ENCODE assay signal across 8 cellular contexts in the genomic region with DNA sequence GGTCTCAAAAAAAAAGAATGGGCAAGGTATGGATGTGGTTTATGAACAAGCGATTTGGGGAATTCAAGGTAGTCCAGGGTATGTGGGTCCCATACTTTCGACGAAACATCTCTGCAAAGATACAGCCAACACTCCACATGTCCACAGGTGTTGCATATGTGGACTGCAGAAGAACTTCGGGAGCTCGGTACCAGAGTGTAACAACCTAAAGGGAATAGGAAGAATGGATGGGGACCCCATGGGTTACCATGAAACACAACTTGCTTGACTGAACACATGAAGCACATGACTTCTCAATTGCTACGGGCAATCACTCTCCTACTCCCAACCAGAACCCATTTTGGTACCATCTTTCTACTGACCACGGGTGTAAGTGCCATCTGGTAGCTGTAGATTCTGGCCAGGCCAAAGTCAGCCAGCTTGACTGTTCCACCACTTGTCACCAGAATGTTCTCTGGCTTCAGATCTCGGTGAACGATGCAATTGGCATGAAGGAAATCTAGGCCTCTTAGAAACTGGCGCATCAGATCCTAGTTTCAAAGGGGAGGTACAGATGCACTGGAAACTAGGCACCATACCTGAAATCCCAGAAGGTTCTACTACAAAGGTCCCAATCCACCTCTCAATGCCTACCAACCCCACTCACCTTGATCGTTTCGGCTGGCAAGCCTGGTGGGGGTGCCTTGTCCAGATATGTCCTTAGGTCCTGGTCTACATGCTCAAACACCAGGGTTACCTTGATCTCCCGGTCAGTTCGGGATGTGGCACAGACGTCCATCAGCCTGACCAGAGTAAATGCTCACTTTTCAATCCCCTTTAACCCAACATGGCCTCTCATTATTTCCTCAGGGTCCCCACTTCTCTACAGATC. TPM values are rescaled to one million over a fixed set of nuclear protein-coding genes. Genes with fewer than 3 reads are reported as not detected.
DNase-seq lines count a peak whose midpoint lies in the region; ATAC-seq lines count a peak whose summit lies in the region.

No MANE protein-coding gene starts in this region.

- peak overlapping the region; percentile 87 for H3K27ac ChIP-seq in substantia nigra (ENCODE audit: low read depth, low read length, poor library complexity, severe bottlenecking)

- peak overlapping the region; percentile 91 for H3K4me3 Mint-ChIP-seq in activated CD4-positive, alpha-beta T cell treated with anti-CD3 and anti-CD28 coated beads, Interleukin-2, amount 10 ng/mL, durations not matched to agents 7 days and 5 days
- peak overlapping the region; percentile 98 for H3K4me3 Mint-ChIP-seq in activated naive CD8-positive, alpha-beta T cell treated with anti-CD3 and anti-CD28 coated beads for 36 hours

- DNase-seq in activated CD4-positive, alpha-beta T cell treated with anti-CD3 and anti-CD28 coated beads, Interleukin-2, amount 10 ng/mL, durations not matched to agents 7 days and 5 days: no peak
- DNase-seq in activated CD4-positive, alpha-beta T cell treated with anti-CD3 and anti-CD28 coated beads, Interleukin-2, amount 50 U/mL, for 1 hour: no peak
- DNase-seq in activated naive CD8-positive, alpha-beta T cell treated with anti-CD3 and anti-CD28 coated beads for 36 hours: no peak
- DNase-seq in islet precursor cell: peak; percentile 43
- no peak for DNase-seq in substantia nigra (lab: John Stamatoyannopoulos, UW)
- no peak for DNase-seq in nucleus accumbens (lab: John Stamatoyannopoulos, UW)
- DNase-seq in kidney glomerular epithelial cell (lab: John Stamatoyannopoulos, UW): no peak

- CTCF ChIA-PET in activated CD4-positive, alpha-beta T cell treated with anti-CD3 and anti-CD28 coated beads, Interleukin-2, amount 10 ng/mL, durations not matched to agents 7 days and 5 days (lab: Charles Lee): interaction anchor here (1.2 to 1.5 kb wide), 3 partner anchors 8 to 14 kb away, joined by 3 to 9 read pairs (median 4); no protein-coding TSS in a partner anchor

- no peaks in the 10 kb centered on the region for H3K27me3 Mint-ChIP-seq in activated CD4-positive, alpha-beta T cell treated with anti-CD3 and anti-CD28 coated beads, Interleukin-2, amount 10 ng/mL, durations not matched to agents 7 days and 5 days
- no peaks in the 10 kb centered on the region for H3K27me3 Mint-ChIP-seq in activated naive CD8-positive, alpha-beta T cell treated with anti-CD3 and anti-CD28 coated beads for 36 hours

- H3K4me1 Mint-ChIP-seq in activated CD4-positive, alpha-beta T cell treated with anti-CD3 and anti-CD28 coated beads, Interleukin-2, amount 10 ng/mL, durations not matched to agents 7 days and 5 days: peaks cover 59% of the 10 kb centered on the region
- peaks cover 52% of the 10 kb centered on the region for H3K4me1 Mint-ChIP-seq in activated naive CD8-positive, alpha-beta T cell treated with anti-CD3 and anti-CD28 coated beads for 36 hours

- peaks cover 46% of the 10 kb centered on the region for H3K36me3 Mint-ChIP-seq in activated CD4-positive, alpha-beta T cell treated with anti-CD3 and anti-CD28 coated beads, Interleukin-2, amount 10 ng/mL, durations not matched to agents 7 days and 5 days (ENCODE audit: low read depth)
- H3K36me3 Mint-ChIP-seq in activated naive CD8-positive, alpha-beta T cell treated with anti-CD3 and anti-CD28 coated beads for 36 hours: peaks cover 43% of the 10 kb centered on the region

- POLR2A ChIA-PET in activated CD4-positive, alpha-beta T cell treated with anti-CD3 and anti-CD28 coated beads, Interleukin-2, amount 10 ng/mL, durations not matched to agents 7 days and 5 days (lab: Charles Lee): no interaction called here

- peak overlapping the region; percentile 86 for H3K27ac Mint-ChIP-seq in activated CD4-positive, alpha-beta T cell treated with anti-CD3 and anti-CD28 coated beads, Interleukin-2, amount 10 ng/mL, durations not matched to agents 7 days and 5 days
- H3K27ac Mint-ChIP-seq in activated naive CD8-positive, alpha-beta T cell treated with anti-CD3 and anti-CD28 coated beads for 36 hours: peak overlapping the region; percentile 100

- ATAC-seq in HG03354 (IDR thresholded peaks at IDR 0.05; ENCODE audit: poor library complexity, severe bottlenecking, unreplicated experiment): no peak

- no peaks in the 10 kb centered on the region for H3K9me3 Mint-ChIP-seq in activated CD4-positive, alpha-beta T cell treated with anti-CD3 and anti-CD28 coated beads, Interleukin-2, amount 10 ng/mL, durations not matched to agents 7 days and 5 days
- no peaks in the 10 kb centered on the region for H3K9me3 Mint-ChIP-seq in activated naive CD8-positive, alpha-beta T cell treated with anti-CD3 and anti-CD28 coated beads for 36 hours

RNA-seq across cellular contexts. Expression of a gene that starts 1.3 kb away (rescaled TPM):
- total RNA-seq in activated CD4-positive, alpha-beta T cell treated with anti-CD3 and anti-CD28 coated beads, Interleukin-2, amount 10 ng/mL, durations not matched to agents 7 days and 5 days: 100 to 1,000 TPM in 1 of 2 experiments, 10 to 100 TPM in 1; 84.4 to 104 TPM
- total RNA-seq in activated naive CD8-positive, alpha-beta T cell treated with anti-CD3 and anti-CD28 coated beads for 36 hours: 100 to 1,000 TPM; 275 to 304 TPM

RNA-seq across cellular contexts. Expression of a gene that starts 4.1 kb away (rescaled TPM):
- 10 to 100 TPM; 23.7 to 27.2 TPM for total RNA-seq in activated CD4-positive, alpha-beta T cell treated with anti-CD3 and anti-CD28 coated beads, Interleukin-2, amount 10 ng/mL, durations not matched to agents 7 days and 5 days
- total RNA-seq in activated naive CD8-positive, alpha-beta T cell treated with anti-CD3 and anti-CD28 coated beads for 36 hours: 10 to 100 TPM; 18.2 to 19.2 TPM

RNA-seq across cellular contexts. Expression of a gene that starts 6.0 kb away (rescaled TPM):
- total RNA-seq in activated CD4-positive, alpha-beta T cell treated with anti-CD3 and anti-CD28 coated beads, Interleukin-2, amount 10 ng/mL, durations not matched to agents 7 days and 5 days: 10 to 100 TPM; 18.6 to 22.3 TPM
- 1 to 10 TPM; 5.7 TPM for total RNA-seq in activated naive CD8-positive, alpha-beta T cell treated with anti-CD3 and anti-CD28 coated beads for 36 hours

RNA-seq across cellular contexts. Expression of a gene that starts 12.3 kb away (rescaled TPM):
- 10 to 100 TPM; 72.6 to 73.3 TPM for total RNA-seq in activated CD4-positive, alpha-beta T cell treated with anti-CD3 and anti-CD28 coated beads, Interleukin-2, amount 10 ng/mL, durations not matched to agents 7 days and 5 days
- 10 to 100 TPM; 22.6 to 23.8 TPM for total RNA-seq in activated naive CD8-positive, alpha-beta T cell treated with anti-CD3 and anti-CD28 coated beads for 36 hours

RNA-seq across cellular contexts. Expression of a gene that starts 16.1 kb away (rescaled TPM):
- total RNA-seq in activated CD4-positive, alpha-beta T cell treated with anti-CD3 and anti-CD28 coated beads, Interleukin-2, amount 10 ng/mL, durations not matched to agents 7 days and 5 days: 1 to 10 TPM; 1.9 to 2.3 TPM
- total RNA-seq in activated naive CD8-positive, alpha-beta T cell treated with anti-CD3 and anti-CD28 coated beads for 36 hours: 10 to 100 TPM in 1 of 2 experiments, 1 to 10 TPM in 1; 9.6 to 12.0 TPM
